In the genomic region with DNA sequence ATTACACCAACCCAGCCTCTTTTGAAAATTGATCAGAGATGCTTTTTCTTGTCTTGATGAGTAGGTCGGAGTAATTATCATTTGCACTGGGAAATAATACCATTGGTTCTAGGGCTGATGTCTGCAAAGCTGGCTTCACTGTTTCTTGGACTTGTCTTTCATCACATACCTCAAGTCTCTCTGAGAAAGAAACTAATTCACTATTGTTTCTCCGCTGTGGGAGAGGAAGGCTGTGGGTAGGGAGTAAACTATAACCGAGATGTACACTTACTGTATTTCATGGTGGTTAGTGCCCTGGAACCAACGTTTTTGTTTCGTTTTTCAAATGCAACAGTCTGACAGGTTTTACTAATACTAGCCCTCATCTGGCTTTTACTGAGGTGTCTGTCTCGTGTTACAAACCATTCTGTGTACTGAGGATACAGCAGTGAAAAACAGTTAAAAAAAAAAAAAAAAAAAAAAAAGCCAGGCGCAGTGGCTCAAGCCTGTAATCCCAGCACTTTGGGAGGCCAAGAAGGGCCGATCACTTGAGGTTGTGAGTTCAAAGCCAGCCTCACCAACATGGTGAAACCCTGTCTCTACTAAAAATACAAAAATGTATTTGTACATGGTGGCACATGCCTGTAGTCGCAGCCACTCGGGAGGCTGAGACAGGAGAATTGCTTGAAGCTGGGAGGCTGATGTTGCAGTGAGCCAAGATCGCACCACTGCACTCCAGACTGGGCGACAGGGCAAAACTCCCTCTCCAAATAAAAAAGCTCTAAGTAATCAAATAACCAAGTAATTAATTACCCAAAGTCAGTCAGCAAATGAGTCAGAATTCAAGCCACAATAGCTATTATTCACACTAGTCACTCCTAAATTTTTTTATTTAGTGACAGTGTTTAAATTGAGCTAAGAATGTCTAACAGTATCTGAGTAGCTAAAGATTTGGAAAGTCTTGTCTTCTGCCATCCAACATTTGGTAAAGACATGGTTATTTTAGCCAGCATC, we compare ENCODE assay signal across 8 cellular contexts. TPM values are rescaled to one million over a fixed set of nuclear protein-coding genes. Genes with fewer than 3 reads are reported as not detected.
DNase-seq lines count a peak whose midpoint lies in the region; ATAC-seq lines count a peak whose summit lies in the region.

No MANE protein-coding gene starts in this region.

- DNase-seq in CD4-positive, CD25-positive, alpha-beta regulatory T cell: peak in 2 of 3 donors; percentile 21 to 71
- DNase-seq in RPMI8226 (peak; percentile 45), islet precursor cell (peak; percentile 32), NCI-H510A (lab: John Stamatoyannopoulos, UW) (no peak), NCI-H510A treated with DMSO at 0.1 percent for 48 hours (lab: John Stamatoyannopoulos, UW) (no peak), cerebellum (ENCODE audit: low spot score) (no peak)

- H3K27ac ChIP-seq in CD4-positive, CD25-positive, alpha-beta regulatory T cell (ENCODE audit: insufficient read depth, low read length, poor library complexity, severe bottlenecking): peak overlapping the region; percentile 54

- H3K36me3 Mint-ChIP-seq in CD4-positive, CD25-positive, alpha-beta regulatory T cell: peaks cover 30% of the 10 kb centered on the region

- ATAC-seq in CD4-positive, CD25-positive, alpha-beta regulatory T cell (ENCODE audit: low read depth in 2 of 2): peak; percentile 25 to 29
- ATAC-seq in GM18873 (IDR thresholded peaks at IDR 0.05; ENCODE audit: low FRiP score, unreplicated experiment) (peak; percentile 85), HG02973 (IDR thresholded peaks at IDR 0.05; ENCODE audit: unreplicated experiment) (peak; percentile 83)

- H3K4me1 Mint-ChIP-seq in CD4-positive, CD25-positive, alpha-beta regulatory T cell: peaks cover 5 to 32% (median 22%) of the 10 kb centered on the region in 4 donors

- H3K9me3 ChIP-seq in CD4-positive, CD25-positive, alpha-beta regulatory T cell (ENCODE audit: control insufficient read depth in 2 of 2, low read length in 2 of 2): no peaks in the 10 kb centered on the region

- peaks cover 17% of the 10 kb centered on the region for H3K4me1 ChIP-seq in CD4-positive, CD25-positive, alpha-beta regulatory T cell (ENCODE audit: control insufficient read depth, insufficient read depth, low read length, poor library complexity, severe bottlenecking)

- no peaks in the 10 kb centered on the region for H3K27me3 ChIP-seq in CD4-positive, CD25-positive, alpha-beta regulatory T cell (ENCODE audit: control insufficient read depth, insufficient read depth, low read length)

- peak overlapping the region; percentile 23 to 79 (median 66) for H3K4me3 Mint-ChIP-seq in CD4-positive, CD25-positive, alpha-beta regulatory T cell

- peak overlapping the region; percentile 38 to 91 (median 66) for H3K27ac Mint-ChIP-seq in CD4-positive, CD25-positive, alpha-beta regulatory T cell

- no peaks in the 10 kb centered on the region for H3K9me3 Mint-ChIP-seq in CD4-positive, CD25-positive, alpha-beta regulatory T cell

- peak overlapping the region; percentile 75 for H3K4me3 ChIP-seq in CD4-positive, CD25-positive, alpha-beta regulatory T cell (ENCODE audit: low read depth, low read length)

- H3K36me3 ChIP-seq in CD4-positive, CD25-positive, alpha-beta regulatory T cell (ENCODE audit: control insufficient read depth, insufficient read depth, low read length): peaks cover 23% of the 10 kb centered on the region

- H3K27me3 Mint-ChIP-seq in CD4-positive, CD25-positive, alpha-beta regulatory T cell: no peaks in the 10 kb centered on the region

RNA-seq across cellular contexts. Expression of gene TOMM20, which starts 23.3 kb away (rescaled TPM):
- total RNA-seq in CD4-positive, CD25-positive, alpha-beta regulatory T cell: 102 TPM
- polyA plus RNA-seq in CD4-positive, CD25-positive, alpha-beta regulatory T cell: 10 to 100 TPM; 50.5 to 67.9 (median 55.2) TPM
- total RNA-seq in cerebellum: 84.5 TPM

RNA-seq across cellular contexts. Expression of gene RBM34, which starts 55.7 kb away (rescaled TPM):
- 175 TPM for total RNA-seq in CD4-positive, CD25-positive, alpha-beta regulatory T cell
- polyA plus RNA-seq in CD4-positive, CD25-positive, alpha-beta regulatory T cell: 10 to 100 TPM; 68.9 to 74.8 (median 70.2) TPM
- total RNA-seq in cerebellum: 30.8 TPM

Comparison
In these comparisons a context has a peak if more than half of its experiments do, and no peak if none do; other contexts are left out.
1. ATAC-seq: peak in every context shown above with its lines; median percentile 85 in GM18873; 83 in HG02973; 27 in CD4-positive, CD25-positive, alpha-beta regulatory T cell.
2. DNase-seq: peak in CD4-positive, CD25-positive, alpha-beta regulatory T cell (2 of 3), RPMI8226 (single experiment) and islet precursor cell (single experiment); none in NCI-H510A (single experiment), NCI-H510A treated with DMSO at 0.1 percent for 48 hours (single experiment) and cerebellum (single experiment).